ENCODE assay signal across 34 cellular contexts in the genomic region with DNA sequence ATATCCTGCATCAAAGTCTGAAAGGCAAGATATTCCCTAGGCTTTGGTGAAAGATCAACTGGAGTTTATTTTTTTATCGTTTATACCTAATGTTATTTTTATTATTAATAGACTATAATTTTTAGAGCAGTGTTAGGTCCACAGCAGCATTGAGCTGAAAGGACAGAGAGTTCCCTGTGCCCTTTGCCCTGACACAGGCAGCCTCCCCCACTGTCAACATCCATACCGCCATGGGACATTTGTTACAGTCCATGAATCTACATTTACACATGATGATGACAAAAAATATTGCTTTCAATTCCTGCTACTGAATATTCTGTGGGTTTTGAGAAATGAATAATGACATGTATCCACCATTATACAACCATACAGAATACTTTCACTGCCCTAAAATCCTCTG.
"Had no signal": no experiment of that assay in that cellular context is flagged by ENCODE, and none has a peak within 500 bp of the region (broad histone marks: within the 10 kb centered on the region; RNA-seq: fewer than 3 reads in every experiment).

No MANE protein-coding gene starts in this region.

- H3K36me3 ChIP-seq: adrenal gland, brain microvascular endothelial cell, breast epithelium had no signal

- FAIRE-seq: astrocyte, TTC549 had no signal

- H3K27me3 ChIP-seq: brain microvascular endothelial cell had no signal

- H3K9me3 ChIP-seq: adrenal gland, body of pancreas, breast epithelium had no signal

- H3K27ac ChIP-seq: adrenal gland, body of pancreas, brain microvascular endothelial cell, breast epithelium, VCaP had no signal

- DNase-seq: activated B cell treated with CpG ODN at 0.5 μM for 24 hours; activated CD4-positive, alpha-beta memory T cell treated with anti-CD3 and anti-CD28 coated beads for 36 hours; activated CD4-positive, alpha-beta T cell treated with anti-CD3 and anti-CD28 coated beads for 4 hours; activated CD4-positive, alpha-beta T cell treated with anti-CD3 and anti-CD28 coated beads, Interleukin-2, amount 10 ng/mL, durations not matched to agents 24 days and 14 days; activated CD4-positive, alpha-beta T cell treated with anti-CD3 and anti-CD28 coated beads, Interleukin-2, amount 50 U/mL, for 1 hour; activated CD4-positive, alpha-beta T cell treated with anti-CD3 and anti-CD28 coated beads, Interleukin-2, amount 50 U/mL, for 4 hours; activated CD4-positive, CD25-positive, alpha-beta regulatory T cell treated with anti-CD3 and anti-CD28 coated beads, Interleukin-2, amount 50 U/mL, for 72 hours; activated CD8-positive, alpha-beta memory T cell treated with anti-CD3 and anti-CD28 coated beads, Interleukin-2, amount 50 U/mL, for 4 hours; activated CD8-positive, alpha-beta T cell treated with anti-CD3 and anti-CD28 coated beads for 36 hours; activated effector memory CD4-positive, alpha-beta T cell treated with anti-CD3 and anti-CD28 coated beads, Interleukin-2, amount 50 U/mL, for 16 hours; activated gamma-delta T cell treated with Interleukin-2 at 50 U/mL for 16 hours; activated naive CD4-positive, alpha-beta T cell; activated naive CD4-positive, alpha-beta T cell treated with anti-CD3 and anti-CD28 coated beads for 36 hours; activated naive CD4-positive, alpha-beta T cell treated with anti-CD3 and anti-CD28 coated beads, Interleukin-2, amount 50 U/mL, for 16 hours; activated naive CD8-positive, alpha-beta T cell treated with anti-CD3 and anti-CD28 coated beads for 36 hours; activated T-cell treated with anti-CD3 and anti-CD28 coated beads for 4 hours; activated T-cell treated with anti-CD3 and anti-CD28 coated beads, Interleukin-2, amount 50 U/mL, for 1 hour; activated T-cell treated with anti-CD3 and anti-CD28 coated beads, Interleukin-2, amount 50 U/mL, for 4 hours; activated T-cell treated with anti-CD3 and anti-CD28 coated beads, Interleukin-2, amount 50 U/mL, for 72 hours; adrenal gland; amniotic stem cell; aorta; body of pancreas; brain microvascular endothelial cell; central memory CD4-positive, alpha-beta T cell; T-helper 1 cell; T-helper 2 cell; T-helper 9 cell had no signal

- ATAC-seq: activated CD8-positive, alpha-beta T cell treated with anti-CD3 and anti-CD28 coated beads for 36 hours; activated naive CD4-positive, alpha-beta T cell treated with anti-CD3 and anti-CD28 coated beads, Interleukin-2, amount 50 U/mL, for 72 hours; activated T-cell treated with anti-CD3 and anti-CD28 coated beads, Interleukin-2, amount 50 U/mL, for 4 hours; activated T-cell treated with anti-CD3 and anti-CD28 coated beads, Interleukin-2, amount 50 U/mL, for 72 hours; activated T-helper 17 cell treated with anti-CD3 and anti-CD28 coated beads, Interleukin-2, amount 50 U/mL, for 72 hours; body of pancreas had no signal

- H3K4me1 ChIP-seq: breast epithelium had no signal

- H3K4me3 ChIP-seq: adrenal gland, body of pancreas, breast epithelium had no signal
